In genomic region chr1:4673494-4673893, GRCh38 we compare ENCODE assay signal across 19 cellular contexts. TPM values are rescaled to one million over a fixed set of nuclear protein-coding genes. Genes with fewer than 3 reads are reported as not detected.
"Had no signal": no experiment of that assay in that cellular context is flagged by ENCODE, and none has a peak within 500 bp of the region (broad histone marks: within the 10 kb centered on the region; RNA-seq: fewer than 3 reads in every experiment).

No MANE protein-coding gene starts in this region.

- H3K9me3 ChIP-seq: prostate gland, right lobe of liver, thoracic aorta had no signal

- H3K36me3 Mint-ChIP-seq: stimulated activated effector memory CD8-positive, alpha-beta T cell treated with anti-CD3 and anti-CD28 coated beads, Interleukin-12 subunit alpha, Interleukin-12 subunit beta, amount 100 ng/mL, for 72 hours had no signal

- H3K27ac ChIP-seq: esophagus muscularis mucosa, prostate gland, right lobe of liver, stomach, thoracic aorta had no signal

- H3K4me1 ChIP-seq: esophagus muscularis mucosa, prostate gland, right lobe of liver, stomach had no signal

- ATAC-seq: left lobe of liver; right lobe of liver; stimulated activated effector memory CD8-positive, alpha-beta T cell treated with anti-CD3 and anti-CD28 coated beads, Interleukin-12 subunit alpha, Interleukin-12 subunit beta, amount 100 ng/mL, for 72 hours had no signal

- H3K36me3 ChIP-seq: esophagus muscularis mucosa, prostate gland, right lobe of liver, stomach, thoracic aorta had no signal

- H3K4me3 Mint-ChIP-seq: activated T-helper 1 cell treated with anti-CD3 and anti-CD28 coated beads, Interleukin-12 subunit alpha, Interleukin-12 subunit beta, Interleukin-2, Interleukin-4 antibody, amounts not matched to agents 30 ng/mL and 10 ng/mL and 1 ng/mL, durations not matched to agents 14 hours and 24 hours and 36 hours; brain; neural crest cell; stimulated activated effector memory CD8-positive, alpha-beta T cell treated with anti-CD3 and anti-CD28 coated beads, Interleukin-12 subunit alpha, Interleukin-12 subunit beta, amount 100 ng/mL, for 72 hours had no signal

- H3K27ac Mint-ChIP-seq: activated T-helper 1 cell treated with anti-CD3 and anti-CD28 coated beads, Interleukin-12 subunit alpha, Interleukin-12 subunit beta, Interleukin-2, Interleukin-4 antibody, amounts not matched to agents 30 ng/mL and 10 ng/mL and 1 ng/mL, durations not matched to agents 14 hours and 24 hours and 36 hours; brain; stimulated activated effector memory CD8-positive, alpha-beta T cell treated with anti-CD3 and anti-CD28 coated beads, Interleukin-12 subunit alpha, Interleukin-12 subunit beta, amount 100 ng/mL, for 72 hours had no signal

- H3K9me3 Mint-ChIP-seq: neural crest cell; stimulated activated effector memory CD8-positive, alpha-beta T cell treated with anti-CD3 and anti-CD28 coated beads, Interleukin-12 subunit alpha, Interleukin-12 subunit beta, amount 100 ng/mL, for 72 hours had no signal

- H3K4me3 ChIP-seq: esophagus muscularis mucosa, prostate gland, right lobe of liver, stomach, thoracic aorta had no signal

- H3K27me3 ChIP-seq: right lobe of liver had no signal

- H3K4me1 Mint-ChIP-seq: stimulated activated effector memory CD8-positive, alpha-beta T cell treated with anti-CD3 and anti-CD28 coated beads, Interleukin-12 subunit alpha, Interleukin-12 subunit beta, amount 100 ng/mL, for 72 hours had no signal

- DNase-seq: activated CD4-positive, alpha-beta T cell treated with anti-CD3 and anti-CD28 coated beads, Interleukin-2, amount 50 U/mL, for 4 hours; cortex of kidney; effector CD8-positive, alpha-beta T cell; mammary epithelial cell; small intestine; stimulated activated CD4-positive, alpha-beta T cell treated with anti-CD3 and anti-CD28 coated beads, Interleukin-4, amount 100 ng/mL, for 24 hours; stomach; SW 1271; T-helper 2 cell had no signal

RNA-seq across cellular contexts. Expression of gene AJAP1, which starts 19.1 kb away (rescaled TPM):
- total RNA-seq: activated CD8-positive, alpha-beta memory T cell treated with anti-CD3 and anti-CD28 coated beads for 36 hours; activated T-helper 1 cell treated with anti-CD3 and anti-CD28 coated beads, Interleukin-12 subunit alpha, Interleukin-12 subunit beta, Interleukin-2, Interleukin-4 antibody, amounts not matched to agents 30 ng/mL and 10 ng/mL and 1 ng/mL, durations not matched to agents 14 hours and 24 hours and 36 hours had no signal
